9 cellular contexts compared by ENCODE assay signal in genomic region chr3:5138214-5138981, GRCh38. TPM values are rescaled to one million over a fixed set of nuclear protein-coding genes. Genes with fewer than 3 reads are reported as not detected.
DNase-seq lines count a peak whose midpoint lies in the region; ATAC-seq and TF ChIP-seq lines count a peak whose summit lies in the region.
"Had no signal": no experiment of that assay in that cellular context is flagged by ENCODE, and none has a peak within 500 bp of the region (broad histone marks: within the 10 kb centered on the region; RNA-seq: fewer than 3 reads in every experiment).

No MANE protein-coding gene starts in this region.

- in situ Hi-C loops in gastrocnemius medialis (cut with MboI; ENCODE audit: low sequenced_read_pairs in 4 of 4), result loop anchor here in 1 of 4 donors (10.0 kb wide), 1 partner anchor 46 kb away; the partner anchor contains the start of gene EDEM1

- no peaks in the 10 kb centered on the region for H3K36me3 ChIP-seq in gastrocnemius medialis

- no peak overlapping the region for H3K4me3 ChIP-seq in fibroblast of mammary gland (ENCODE audit: control insufficient read depth, low read depth, low read length)
- H3K4me3 ChIP-seq in gastrocnemius medialis, result no peak overlapping the region

- DNase-seq in NCI-H510A treated with DMSO at 0.1 percent for 48 hours (lab: John Stamatoyannopoulos, UW) (peak; percentile 8), NCI-H510A (lab: John Stamatoyannopoulos, UW) (no peak), fibroblast of mammary gland (ENCODE audit: low read depth) (peak; percentile 64), gastrocnemius medialis (no peak), cerebellum (ENCODE audit: low spot score) (no peak)
- DNase-seq: 8988T had no signal

- ATAC-seq in SK-N-SH treated with all-trans-retinoic acid at 6 μM for 48 hours, result peak; percentile 86
- peak; percentile 74 to 87 for ATAC-seq in gastrocnemius medialis
- ATAC-seq in HG03135 (IDR thresholded peaks at IDR 0.05; ENCODE audit: unreplicated experiment), result no peak
- ATAC-seq in esophagus mucosa, result no peak

- no peaks in the 10 kb centered on the region for H3K9me3 ChIP-seq in gastrocnemius medialis

- H3K27me3 ChIP-seq in gastrocnemius medialis, result no peaks in the 10 kb centered on the region

- H3K4me1 ChIP-seq in gastrocnemius medialis, result peaks cover 72 to 89% of the 10 kb centered on the region in 2 donors

- TF ChIP-seq CTCF in fibroblast of mammary gland (conservative IDR thresholded peaks at IDR 0.05; ENCODE audit: control insufficient read depth, insufficient read depth, low read depth, low read length) (no peak), gastrocnemius medialis (IDR thresholded peaks at IDR 0.05 in 4 of 5, conservative IDR thresholded peaks at IDR 0.05 in 1 of 5) (no peak)

- no peak for TF ChIP-seq POLR2A in gastrocnemius medialis (IDR thresholded peaks at IDR 0.05)

- intact Hi-C loops in gastrocnemius medialis (cut with DNase I; ENCODE audit: low total_unique reads), result loop anchor here (2.0 kb wide), 1 partner anchor 48 kb away; the partner anchor contains the start of gene EDEM1

- H3K27ac ChIP-seq in gastrocnemius medialis, result peak overlapping the region; percentile 45 to 69 (median 57)

TF ChIP-seq in SK-N-SH treated with all-trans-retinoic acid at 6 μM for 48 hours, 23 proteins besides CTCF, POLR2A, EP300 and RAD21:
- TF ChIP-seq PPARA (CRISPR knock-in tag; IDR thresholded peaks at IDR 0.05; ENCODE audit: borderline replicate concordance), result no peak
- TF ChIP-seq ZNF70 (CRISPR knock-in tag; IDR thresholded peaks at IDR 0.05), result no peak
- no peak for TF ChIP-seq CSRNP3 (CRISPR knock-in tag; IDR thresholded peaks at IDR 0.05)
- no peak for TF ChIP-seq BACH2 (CRISPR knock-in tag; IDR thresholded peaks at IDR 0.05; ENCODE audit: borderline replicate concordance)
- no peak for TF ChIP-seq TSHZ2 (CRISPR knock-in tag; IDR thresholded peaks at IDR 0.05)
- TF ChIP-seq, protein P1, sequence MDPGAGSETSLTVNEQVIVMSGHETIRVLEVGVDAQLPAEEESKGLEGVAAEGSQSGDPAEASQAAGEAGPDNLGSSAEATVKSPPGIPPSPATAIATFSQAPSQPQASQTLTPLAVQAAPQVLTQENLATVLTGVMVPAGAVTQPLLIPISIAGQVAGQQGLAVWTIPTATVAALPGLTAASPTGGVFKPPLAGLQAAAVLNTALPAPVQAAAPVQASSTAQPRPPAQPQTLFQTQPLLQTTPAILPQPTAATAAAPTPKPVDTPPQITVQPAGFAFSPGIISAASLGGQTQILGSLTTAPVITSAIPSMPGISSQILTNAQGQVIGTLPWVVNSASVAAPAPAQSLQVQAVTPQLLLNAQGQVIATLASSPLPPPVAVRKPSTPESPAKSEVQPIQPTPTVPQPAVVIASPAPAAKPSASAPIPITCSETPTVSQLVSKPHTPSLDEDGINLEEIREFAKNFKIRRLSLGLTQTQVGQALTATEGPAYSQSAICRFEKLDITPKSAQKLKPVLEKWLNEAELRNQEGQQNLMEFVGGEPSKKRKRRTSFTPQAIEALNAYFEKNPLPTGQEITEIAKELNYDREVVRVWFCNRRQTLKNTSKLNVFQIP (CRISPR knock-in tag; IDR thresholded peaks at IDR 0.05; ENCODE audit: borderline replicate concordance, low read depth), result no peak
- TF ChIP-seq, protein P2, sequence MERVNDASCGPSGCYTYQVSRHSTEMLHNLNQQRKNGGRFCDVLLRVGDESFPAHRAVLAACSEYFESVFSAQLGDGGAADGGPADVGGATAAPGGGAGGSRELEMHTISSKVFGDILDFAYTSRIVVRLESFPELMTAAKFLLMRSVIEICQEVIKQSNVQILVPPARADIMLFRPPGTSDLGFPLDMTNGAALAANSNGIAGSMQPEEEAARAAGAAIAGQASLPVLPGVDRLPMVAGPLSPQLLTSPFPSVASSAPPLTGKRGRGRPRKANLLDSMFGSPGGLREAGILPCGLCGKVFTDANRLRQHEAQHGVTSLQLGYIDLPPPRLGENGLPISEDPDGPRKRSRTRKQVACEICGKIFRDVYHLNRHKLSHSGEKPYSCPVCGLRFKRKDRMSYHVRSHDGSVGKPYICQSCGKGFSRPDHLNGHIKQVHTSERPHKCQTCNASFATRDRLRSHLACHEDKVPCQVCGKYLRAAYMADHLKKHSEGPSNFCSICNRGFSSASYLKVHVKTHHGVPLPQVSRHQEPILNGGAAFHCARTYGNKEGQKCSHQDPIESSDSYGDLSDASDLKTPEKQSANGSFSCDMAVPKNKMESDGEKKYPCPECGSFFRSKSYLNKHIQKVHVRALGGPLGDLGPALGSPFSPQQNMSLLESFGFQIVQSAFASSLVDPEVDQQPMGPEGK (CRISPR knock-in tag; IDR thresholded peaks at IDR 0.05; ENCODE audit: borderline replicate concordance), result no peak
- TF ChIP-seq, protein P3, sequence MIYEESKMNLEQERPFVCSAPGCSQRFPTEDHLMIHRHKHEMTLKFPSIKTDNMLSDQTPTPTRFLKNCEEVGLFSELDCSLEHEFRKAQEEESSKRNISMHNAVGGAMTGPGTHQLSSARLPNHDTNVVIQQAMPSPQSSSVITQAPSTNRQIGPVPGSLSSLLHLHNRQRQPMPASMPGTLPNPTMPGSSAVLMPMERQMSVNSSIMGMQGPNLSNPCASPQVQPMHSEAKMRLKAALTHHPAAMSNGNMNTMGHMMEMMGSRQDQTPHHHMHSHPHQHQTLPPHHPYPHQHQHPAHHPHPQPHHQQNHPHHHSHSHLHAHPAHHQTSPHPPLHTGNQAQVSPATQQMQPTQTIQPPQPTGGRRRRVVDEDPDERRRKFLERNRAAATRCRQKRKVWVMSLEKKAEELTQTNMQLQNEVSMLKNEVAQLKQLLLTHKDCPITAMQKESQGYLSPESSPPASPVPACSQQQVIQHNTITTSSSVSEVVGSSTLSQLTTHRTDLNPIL (CRISPR knock-in tag; IDR thresholded peaks at IDR 0.05; ENCODE audit: low read depth), result no peak
- TF ChIP-seq RARB (CRISPR knock-in tag; IDR thresholded peaks at IDR 0.05), result no peak
- TF ChIP-seq SNAI2 (CRISPR knock-in tag; IDR thresholded peaks at IDR 0.05), result no peak
- no peak for TF ChIP-seq TCF4 (CRISPR knock-in tag; IDR thresholded peaks at IDR 0.05; ENCODE audit: borderline replicate concordance)
- no peak for TF ChIP-seq ZFP3 (CRISPR knock-in tag; IDR thresholded peaks at IDR 0.05)
- no peak for TF ChIP-seq ARNTL (CRISPR knock-in tag; IDR thresholded peaks at IDR 0.05; ENCODE audit: borderline replicate concordance, low read depth)
TF ChIP-seq in SK-N-SH treated with all-trans-retinoic acid at 6 μM for 48 hours: peak in this region for 0.

RNA-seq across cellular contexts. Expression of gene ARL8B, which starts 16.3 kb away (rescaled TPM):
- 100 to 1,000 TPM in 2 of 4 donors, 10 to 100 TPM in 2; 69.3 to 198 (median 95.0) TPM for total RNA-seq in gastrocnemius medialis
- total RNA-seq in esophagus mucosa, result 77.3 TPM
- total RNA-seq in cerebellum, result 67.9 TPM

RNA-seq across cellular contexts. Expression of gene EDEM1, which starts 49.1 kb away (rescaled TPM):
- total RNA-seq in gastrocnemius medialis (10 to 100 TPM in 3 of 4 donors, 1 to 10 TPM in 1; 7.8 to 12.3 (median 11.4) TPM), esophagus mucosa (37.3 TPM), cerebellum (12.1 TPM)

Comparison
In these comparisons a context has a peak if more than half of its experiments do, and no peak if none do; other contexts are left out.
1. DNase-seq: peak in NCI-H510A treated with DMSO at 0.1 percent for 48 hours (single experiment) and fibroblast of mammary gland (single experiment); none in NCI-H510A (single experiment), gastrocnemius medialis (0 of 2) and cerebellum (single experiment).
2. ATAC-seq: peak in SK-N-SH treated with all-trans-retinoic acid at 6 μM for 48 hours (single experiment) and gastrocnemius medialis (2 of 2); none in HG03135 (single experiment) and esophagus mucosa (single experiment).